In genomic region chr10:35126530-35127288, GRCh38 we compare ENCODE assay signal across 9 cellular contexts. TPM values are rescaled to one million over a fixed set of nuclear protein-coding genes. Genes with fewer than 3 reads are reported as not detected.
A peak's percentile ranks its signal among the peaks of the same experiment; 100 is the strongest.
DNase-seq lines count a peak whose midpoint lies in the region; ATAC-seq, FAIRE-seq and TF ChIP-seq lines count a peak whose summit lies in the region.
"Had no signal": no experiment of that assay in that cellular context is flagged by ENCODE, and none has a peak within 500 bp of the region (broad histone marks: within the 10 kb centered on the region; RNA-seq: fewer than 3 reads in every experiment).

Gene CREM, plus strand, starts transcription at chr10:35126846. Its CDS starts 10,990 bp downstream, at chr10:35137836.

- H3K4me1 ChIP-seq in breast epithelium (no peaks in the 10 kb centered on the region), iPS-20b (ENCODE audit: insufficient read depth, low read length) (no peaks in the 10 kb centered on the region), small intestine (ENCODE audit: control insufficient read depth in 2 of 2, insufficient read depth in 1 of 2, low read depth in 1 of 2, low read length in 1 of 2) (peaks cover 0 to 2% of the 10 kb centered on the region in 2 donors)

- H3K4me3 ChIP-seq in AG04450 (ENCODE audit: low read depth, low read length) (peak within 1 kb of the TSS; percentile 82), breast epithelium (peak within 1 kb of the TSS; percentile 73 to 94 (median 81)), iPS-20b (ENCODE audit: low read length) (peak within 1 kb of the TSS; percentile 92), small intestine (ENCODE audit: low read depth in 1 of 2, low read length in 2 of 2) (peak within 1 kb of the TSS; percentile 73 to 78)

- H3K27ac ChIP-seq in AG04450 (ENCODE audit: low read depth, low read length) (peak within 1 kb of the TSS; percentile 99), VCaP (peak within 1 kb of the TSS; percentile 92), breast epithelium (peak within 1 kb of the TSS; percentile 99 to 100), iPS-20b (ENCODE audit: low read length) (peak within 1 kb of the TSS; percentile 75), small intestine (ENCODE audit: low read depth in 1 of 2, low read length in 1 of 2) (peak within 1 kb of the TSS; percentile 99 to 100)

- intact Hi-C loops in breast epithelium (cut with DNase I; ENCODE audit: low total_unique reads): loop anchor here (10.0 kb wide), 1 partner anchor 1748 kb away; no protein-coding TSS in a partner anchor

- CTCF ChIA-PET in AG04450 (lab: Charles Lee): interaction anchor here (0.5 to 5.7 kb wide), 35 partner anchors 10 to 903 kb away, joined by 3 to 68 read pairs (median 4); no protein-coding TSS in a partner anchor

- POLR2A ChIA-PET in AG04450 (lab: Yijun Ruan, JAX): interaction anchor here (0.8 to 2.7 kb wide), 4 partner anchors 36 to 91 kb away, joined by 3 to 43 read pairs (median 3); partner anchors contain the start of gene CUL2

- H3K9ac ChIP-seq in iPS-20b (ENCODE audit: low read depth, low read length): peak within 1 kb of the TSS; percentile 96

- 1% methylated on average over 73 to 80 of the region's 80 CpGs for WGBS in small intestine, 3 donors

- TF ChIP-seq POLR2A in breast epithelium (IDR thresholded peaks at IDR 0.05): peak; percentile 93

- ATAC-seq in GM18870 (IDR thresholded peaks at IDR 0.05; ENCODE audit: unreplicated experiment): peak; percentile 63
- ATAC-seq in HG03135 (IDR thresholded peaks at IDR 0.05; ENCODE audit: unreplicated experiment): peak; percentile 81

- peak; percentile 90 for DNase-seq in AG04450 (ENCODE audit: low read depth, low spot score)
- DNase-seq in NCI-H2196 (lab: John Stamatoyannopoulos, UW; ENCODE audit: unreplicated experiment): peak; percentile 87
- peak; percentile 97 to 100 for DNase-seq in breast epithelium (ENCODE audit: low spot score in 2 of 2)
- DNase-seq in small intestine: peak; percentile 99

- no peak for FAIRE-seq in small intestine (lab: Jason Lieb, UNC)
- FAIRE-seq: colon had no signal

- no peaks in the 10 kb centered on the region for H3K36me3 ChIP-seq in breast epithelium
- H3K36me3 ChIP-seq in iPS-20b (ENCODE audit: insufficient read depth, low read depth, low read length): no peaks in the 10 kb centered on the region
- no peaks in the 10 kb centered on the region for H3K36me3 ChIP-seq in small intestine (ENCODE audit: control insufficient read depth in 2 of 2, insufficient read depth in 2 of 2, low read length in 2 of 2)

- H3K9me3 ChIP-seq in AG04450 (ENCODE audit: control insufficient read depth, insufficient read depth, low read length) (peaks cover 4% of the 10 kb centered on the region; the same call in 1 of the 2 replicates), breast epithelium (no peaks in the 10 kb centered on the region), iPS-20b (ENCODE audit: insufficient read depth, low read depth, low read length) (no peaks in the 10 kb centered on the region), small intestine (ENCODE audit: control insufficient read depth, low read depth) (no peaks in the 10 kb centered on the region)

- TF ChIP-seq CTCF in AG04450 (IDR thresholded peaks at IDR 0.05; ENCODE audit: low read depth, low read length): peak; percentile 72
- TF ChIP-seq CTCF in VCaP (conservative IDR thresholded peaks at IDR 0.05): peak; percentile 90
- peak; percentile 92 to 98 (median 95) for TF ChIP-seq CTCF in breast epithelium (IDR thresholded peaks at IDR 0.05)

- H3K27me3 ChIP-seq in AG04450 (ENCODE audit: control insufficient read depth, insufficient read depth, low read length) (no peaks in the 10 kb centered on the region), breast epithelium (no peaks in the 10 kb centered on the region), iPS-20b (ENCODE audit: insufficient read depth, low read length) (no peaks in the 10 kb centered on the region), small intestine (ENCODE audit: control insufficient read depth in 2 of 2, insufficient read depth in 2 of 2, low read length in 2 of 2) (no peaks in the 10 kb centered on the region)

RNA-seq across cellular contexts. Expression of gene CREM, which starts in this region (rescaled TPM):
- polyA plus RNA-seq in AG04450 (2011; rRNA removed): 37.9 and 48.2 TPM in 2 replicates
- 16.1 and 16.6 TPM in 2 replicates for polyA minus RNA-seq in AG04450 (2011; rRNA and poly(A)+ RNA removed)
- 10 to 100 TPM; 30.6 to 55.4 (median 41.6) TPM for total RNA-seq in breast epithelium
- 10 to 100 TPM; 13.2 to 27.6 (median 24.3) TPM for polyA plus RNA-seq in small intestine

Comparison
In these comparisons a context has a peak if more than half of its experiments do, and no peak if none do; other contexts are left out.
1. Peak in every context shown above with its lines: DNase-seq, ATAC-seq, H3K4me3 ChIP-seq and H3K27ac ChIP-seq.